In genomic region chr17:36601303-36602029, GRCh38 we compare ENCODE assay signal across 8 cellular contexts.
DNase-seq lines count a peak whose midpoint lies in the region; ATAC-seq and TF ChIP-seq lines count a peak whose summit lies in the region.

MRM1 (plus strand) TSS chr17:36601583; CDS start chr17:36601811, 228 bp downstream.

- peak; percentile 96 for TF ChIP-seq POLR2A in GM15510 (IDR thresholded peaks at IDR 0.05; ENCODE audit: borderline replicate concordance, extremely low read depth, insufficient read length)

- H3K4me3 ChIP-seq in retinal pigment epithelial cell (ENCODE audit: low read length), result peak within 1 kb of the TSS; percentile 90

- DNase-seq in NCI-H2081 (lab: John Stamatoyannopoulos, UW) (peak; percentile 90 to 92), T1000 (lab: John Stamatoyannopoulos, UW) (peak; percentile 86), astrocyte of the hippocampus (ENCODE audit: low read depth, low spot score) (peak; percentile 97), hippocampal formation (lab: John Stamatoyannopoulos, UW) (peak; percentile 89 to 91), retinal pigment epithelial cell (ENCODE audit: low read depth) (peak; percentile 51)

- no peak for TF ChIP-seq CTCF in retinal pigment epithelial cell (conservative IDR thresholded peaks at IDR 0.05; ENCODE audit: low read depth, low read length)

- ATAC-seq in HG02870 (IDR thresholded peaks at IDR 0.05; ENCODE audit: unreplicated experiment) (peak; percentile 74), GM18858 (IDR thresholded peaks at IDR 0.05; ENCODE audit: unreplicated experiment) (no peak)
